1 cellular context compared by ENCODE assay signal in the genomic region with DNA sequence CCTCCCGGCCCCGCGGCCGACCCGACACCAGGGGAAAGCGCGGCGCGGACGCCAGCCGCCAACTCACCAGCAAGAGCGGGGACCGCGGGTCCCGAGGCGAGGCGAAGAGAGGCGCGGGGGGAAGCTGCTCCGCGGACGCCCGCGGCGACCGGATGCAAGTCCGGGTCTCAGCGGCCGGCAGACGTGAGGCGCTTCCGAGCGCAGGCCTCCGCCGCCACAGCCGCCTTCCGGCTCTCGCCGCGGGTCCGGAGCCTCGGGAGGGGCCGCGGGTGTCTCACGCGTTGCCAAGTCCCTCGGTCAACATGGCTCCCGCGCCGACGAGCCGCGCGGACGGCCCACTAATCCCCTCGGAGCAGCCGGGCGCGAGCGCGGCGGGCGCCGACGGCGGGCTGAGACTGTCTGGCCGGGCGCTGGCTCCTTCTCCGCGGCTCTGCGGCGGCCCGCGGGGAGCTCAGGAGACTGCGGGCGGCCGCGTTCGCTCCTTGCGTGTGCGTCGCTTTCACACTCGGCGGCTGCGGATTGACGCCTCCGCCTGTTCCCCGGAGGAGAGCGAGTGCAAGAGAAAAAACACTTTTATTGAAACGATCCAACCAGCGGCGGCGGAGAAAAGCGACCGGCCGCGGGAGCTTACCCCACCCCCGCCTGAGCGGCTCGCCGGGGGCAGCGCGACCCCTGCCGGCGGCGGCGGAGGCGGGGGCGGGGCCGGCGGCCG.
A peak's percentile ranks its signal among the peaks of the same experiment; 100 is the strongest.
TF ChIP-seq lines count a peak whose summit lies in the region.

A gene (minus strand): TSS at position 521 of the 712 bp plus-strand sequence. CDS start 65,603 bp downstream, outside the sequence.

TF ChIP-seq in K562, 482 proteins besides CTCF, POLR2A, EP300 and RAD21 (continued from another document):
- TF ChIP-seq, protein P1, sequence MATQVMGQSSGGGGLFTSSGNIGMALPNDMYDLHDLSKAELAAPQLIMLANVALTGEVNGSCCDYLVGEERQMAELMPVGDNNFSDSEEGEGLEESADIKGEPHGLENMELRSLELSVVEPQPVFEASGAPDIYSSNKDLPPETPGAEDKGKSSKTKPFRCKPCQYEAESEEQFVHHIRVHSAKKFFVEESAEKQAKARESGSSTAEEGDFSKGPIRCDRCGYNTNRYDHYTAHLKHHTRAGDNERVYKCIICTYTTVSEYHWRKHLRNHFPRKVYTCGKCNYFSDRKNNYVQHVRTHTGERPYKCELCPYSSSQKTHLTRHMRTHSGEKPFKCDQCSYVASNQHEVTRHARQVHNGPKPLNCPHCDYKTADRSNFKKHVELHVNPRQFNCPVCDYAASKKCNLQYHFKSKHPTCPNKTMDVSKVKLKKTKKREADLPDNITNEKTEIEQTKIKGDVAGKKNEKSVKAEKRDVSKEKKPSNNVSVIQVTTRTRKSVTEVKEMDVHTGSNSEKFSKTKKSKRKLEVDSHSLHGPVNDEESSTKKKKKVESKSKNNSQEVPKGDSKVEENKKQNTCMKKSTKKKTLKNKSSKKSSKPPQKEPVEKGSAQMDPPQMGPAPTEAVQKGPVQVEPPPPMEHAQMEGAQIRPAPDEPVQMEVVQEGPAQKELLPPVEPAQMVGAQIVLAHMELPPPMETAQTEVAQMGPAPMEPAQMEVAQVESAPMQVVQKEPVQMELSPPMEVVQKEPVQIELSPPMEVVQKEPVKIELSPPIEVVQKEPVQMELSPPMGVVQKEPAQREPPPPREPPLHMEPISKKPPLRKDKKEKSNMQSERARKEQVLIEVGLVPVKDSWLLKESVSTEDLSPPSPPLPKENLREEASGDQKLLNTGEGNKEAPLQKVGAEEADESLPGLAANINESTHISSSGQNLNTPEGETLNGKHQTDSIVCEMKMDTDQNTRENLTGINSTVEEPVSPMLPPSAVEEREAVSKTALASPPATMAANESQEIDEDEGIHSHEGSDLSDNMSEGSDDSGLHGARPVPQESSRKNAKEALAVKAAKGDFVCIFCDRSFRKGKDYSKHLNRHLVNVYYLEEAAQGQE (CRISPR knock-in tag; IDR thresholded peaks at IDR 0.05; ENCODE audit: low read depth): 0 out of 2 replicates have a peak, but pooled peaks have one; percentile 31
- TF ChIP-seq MTA1 (IDR thresholded peaks at IDR 0.05; ENCODE audit: borderline replicate concordance): no peak
- no peak for TF ChIP-seq DNMT1 (IDR thresholded peaks at IDR 0.05)
- no peak for TF ChIP-seq ZNF57 (CRISPR knock-in tag; IDR thresholded peaks at IDR 0.05)
- peak; percentile 68 for TF ChIP-seq SIN3B (IDR thresholded peaks at IDR 0.05; ENCODE audit: low read depth)
- TF ChIP-seq ZNF707 (CRISPR knock-in tag; conservative IDR thresholded peaks at IDR 0.05): no peak
- TF ChIP-seq HIVEP1 (CRISPR knock-in tag; IDR thresholded peaks at IDR 0.05): no peak
- no peak for TF ChIP-seq ZNF444 (CRISPR knock-in tag; IDR thresholded peaks at IDR 0.05)
- TF ChIP-seq TCF3 (CRISPR knock-in tag; IDR thresholded peaks at IDR 0.05): no peak
- no peak for TF ChIP-seq THRAP3 (IDR thresholded peaks at IDR 0.05; ENCODE audit: borderline replicate concordance)
- TF ChIP-seq, protein P2, sequence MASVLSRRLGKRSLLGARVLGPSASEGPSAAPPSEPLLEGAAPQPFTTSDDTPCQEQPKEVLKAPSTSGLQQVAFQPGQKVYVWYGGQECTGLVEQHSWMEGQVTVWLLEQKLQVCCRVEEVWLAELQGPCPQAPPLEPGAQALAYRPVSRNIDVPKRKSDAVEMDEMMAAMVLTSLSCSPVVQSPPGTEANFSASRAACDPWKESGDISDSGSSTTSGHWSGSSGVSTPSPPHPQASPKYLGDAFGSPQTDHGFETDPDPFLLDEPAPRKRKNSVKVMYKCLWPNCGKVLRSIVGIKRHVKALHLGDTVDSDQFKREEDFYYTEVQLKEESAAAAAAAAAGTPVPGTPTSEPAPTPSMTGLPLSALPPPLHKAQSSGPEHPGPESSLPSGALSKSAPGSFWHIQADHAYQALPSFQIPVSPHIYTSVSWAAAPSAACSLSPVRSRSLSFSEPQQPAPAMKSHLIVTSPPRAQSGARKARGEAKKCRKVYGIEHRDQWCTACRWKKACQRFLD (CRISPR knock-in tag; IDR thresholded peaks at IDR 0.05): no peak
- TF ChIP-seq ZNF217 (CRISPR knock-in tag; IDR thresholded peaks at IDR 0.05): no peak
- TF ChIP-seq, protein P3, sequence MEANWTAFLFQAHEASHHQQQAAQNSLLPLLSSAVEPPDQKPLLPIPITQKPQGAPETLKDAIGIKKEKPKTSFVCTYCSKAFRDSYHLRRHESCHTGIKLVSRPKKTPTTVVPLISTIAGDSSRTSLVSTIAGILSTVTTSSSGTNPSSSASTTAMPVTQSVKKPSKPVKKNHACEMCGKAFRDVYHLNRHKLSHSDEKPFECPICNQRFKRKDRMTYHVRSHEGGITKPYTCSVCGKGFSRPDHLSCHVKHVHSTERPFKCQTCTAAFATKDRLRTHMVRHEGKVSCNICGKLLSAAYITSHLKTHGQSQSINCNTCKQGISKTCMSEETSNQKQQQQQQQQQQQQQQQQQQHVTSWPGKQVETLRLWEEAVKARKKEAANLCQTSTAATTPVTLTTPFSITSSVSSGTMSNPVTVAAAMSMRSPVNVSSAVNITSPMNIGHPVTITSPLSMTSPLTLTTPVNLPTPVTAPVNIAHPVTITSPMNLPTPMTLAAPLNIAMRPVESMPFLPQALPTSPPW (CRISPR knock-in tag; IDR thresholded peaks at IDR 0.05): peak; percentile 96
- TF ChIP-seq BHLHE40 (IDR thresholded peaks at IDR 0.05; ENCODE audit: low read length): no peak; the same call in 1 of the 2 replicates
- TF ChIP-seq CEBPB (tag; IDR thresholded peaks at IDR 0.05): no peak
- peak; percentile 86 for TF ChIP-seq POLR2G (IDR thresholded peaks at IDR 0.05; ENCODE audit: low read depth, low read length)
- TF ChIP-seq NONO (IDR thresholded peaks at IDR 0.05; ENCODE audit: low read depth in 2 of 2, low read length in 1 of 2): peak in 1 of 2 experiments; percentile 69; a peak in 3 of 4 replicates
- TF ChIP-seq, protein P4, sequence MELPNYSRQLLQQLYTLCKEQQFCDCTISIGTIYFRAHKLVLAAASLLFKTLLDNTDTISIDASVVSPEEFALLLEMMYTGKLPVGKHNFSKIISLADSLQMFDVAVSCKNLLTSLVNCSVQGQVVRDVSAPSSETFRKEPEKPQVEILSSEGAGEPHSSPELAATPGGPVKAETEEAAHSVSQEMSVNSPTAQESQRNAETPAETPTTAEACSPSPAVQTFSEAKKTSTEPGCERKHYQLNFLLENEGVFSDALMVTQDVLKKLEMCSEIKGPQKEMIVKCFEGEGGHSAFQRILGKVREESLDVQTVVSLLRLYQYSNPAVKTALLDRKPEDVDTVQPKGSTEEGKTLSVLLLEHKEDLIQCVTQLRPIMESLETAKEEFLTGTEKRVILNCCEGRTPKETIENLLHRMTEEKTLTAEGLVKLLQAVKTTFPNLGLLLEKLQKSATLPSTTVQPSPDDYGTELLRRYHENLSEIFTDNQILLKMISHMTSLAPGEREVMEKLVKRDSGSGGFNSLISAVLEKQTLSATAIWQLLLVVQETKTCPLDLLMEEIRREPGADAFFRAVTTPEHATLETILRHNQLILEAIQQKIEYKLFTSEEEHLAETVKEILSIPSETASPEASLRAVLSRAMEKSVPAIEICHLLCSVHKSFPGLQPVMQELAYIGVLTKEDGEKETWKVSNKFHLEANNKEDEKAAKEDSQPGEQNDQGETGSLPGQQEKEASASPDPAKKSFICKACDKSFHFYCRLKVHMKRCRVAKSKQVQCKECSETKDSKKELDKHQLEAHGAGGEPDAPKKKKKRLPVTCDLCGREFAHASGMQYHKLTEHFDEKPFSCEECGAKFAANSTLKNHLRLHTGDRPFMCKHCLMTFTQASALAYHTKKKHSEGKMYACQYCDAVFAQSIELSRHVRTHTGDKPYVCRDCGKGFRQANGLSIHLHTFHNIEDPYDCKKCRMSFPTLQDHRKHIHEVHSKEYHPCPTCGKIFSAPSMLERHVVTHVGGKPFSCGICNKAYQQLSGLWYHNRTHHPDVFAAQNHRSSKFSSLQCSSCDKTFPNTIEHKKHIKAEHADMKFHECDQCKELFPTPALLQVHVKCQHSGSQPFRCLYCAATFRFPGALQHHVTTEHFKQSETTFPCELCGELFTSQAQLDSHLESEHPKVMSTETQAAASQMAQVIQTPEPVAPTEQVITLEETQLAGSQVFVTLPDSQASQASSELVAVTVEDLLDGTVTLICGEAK (IDR thresholded peaks at IDR 0.05): 0 out of 2 replicates have a peak, but pooled peaks have one; percentile 31
- TF ChIP-seq, protein P4 (CRISPR knock-in tag; IDR thresholded peaks at IDR 0.05): no peak
- no peak for TF ChIP-seq TCFL5 (CRISPR knock-in tag; conservative IDR thresholded peaks at IDR 0.05)
- TF ChIP-seq MTF1 (CRISPR knock-in tag; IDR thresholded peaks at IDR 0.05; ENCODE audit: borderline replicate concordance): no peak
- no peak for TF ChIP-seq ZC3H8 (IDR thresholded peaks at IDR 0.05)
- peak; percentile 73; the same call in 1 of the 2 replicates for TF ChIP-seq ZNF830 (CRISPR knock-in tag; IDR thresholded peaks at IDR 0.05)
